In the genomic region with DNA sequence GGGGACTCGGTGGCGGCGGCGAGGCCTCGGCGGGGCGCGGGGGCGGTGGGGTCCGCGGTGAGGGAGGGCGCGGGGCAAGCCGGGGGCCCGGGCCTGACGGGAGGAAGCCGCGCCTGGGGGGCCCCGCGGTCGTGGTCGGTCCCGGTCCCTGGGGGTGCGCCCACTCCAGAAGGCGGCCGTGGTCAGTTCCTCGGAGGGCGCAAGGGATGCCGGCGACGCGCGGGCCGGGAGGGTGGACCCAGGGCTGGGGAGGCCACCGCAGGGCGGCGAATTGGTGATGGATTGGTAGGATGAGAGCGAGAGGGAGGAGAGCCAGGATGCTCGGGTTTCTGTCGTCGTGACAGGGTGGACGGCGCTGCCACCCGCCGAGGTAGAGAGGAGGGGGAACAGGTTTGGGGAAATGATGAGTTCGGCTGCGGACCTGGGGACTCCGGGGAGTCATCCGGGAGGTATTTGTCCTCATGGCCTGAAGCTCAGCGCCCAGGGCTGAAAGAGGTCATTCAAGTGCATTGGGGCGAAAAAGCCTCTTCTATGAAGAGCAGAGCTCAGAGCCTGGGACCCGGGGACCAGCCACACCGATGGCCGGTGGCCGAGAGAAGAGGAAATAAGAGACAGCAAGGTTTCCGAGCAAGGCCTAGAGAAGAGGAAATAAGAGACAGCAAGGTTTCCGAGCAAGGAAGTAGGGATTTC, we compare ENCODE assay signal across 8 cellular contexts. TPM values are rescaled to one million over a fixed set of nuclear protein-coding genes. Genes with fewer than 3 reads are reported as not detected.
DNase-seq lines count a peak whose midpoint lies in the region; ATAC-seq and TF ChIP-seq lines count a peak whose summit lies in the region.

No MANE protein-coding gene starts in this region.

- TF ChIP-seq CTCF in AG04450 (IDR thresholded peaks at IDR 0.05; ENCODE audit: low read depth, low read length) = no peak
- TF ChIP-seq CTCF in fibroblast of villous mesenchyme (IDR thresholded peaks at IDR 0.05; ENCODE audit: insufficient read depth, low read depth, low read length) = no peak
- TF ChIP-seq CTCF in neural cell (IDR thresholded peaks at IDR 0.05; ENCODE audit: poor library complexity, severe bottlenecking) = no peak
- no peak for TF ChIP-seq CTCF in transverse colon (IDR thresholded peaks at IDR 0.05)

- no peaks in the 10 kb centered on the region for H3K9me2 ChIP-seq in neural cell (ENCODE audit: insufficient read depth, low read length)

- H3K27ac ChIP-seq in AG04450 (ENCODE audit: low read depth, low read length) (peak overlapping the region; percentile 39), neural cell (ENCODE audit: low read length) (peak overlapping the region; percentile 47), transverse colon (peak overlapping the region; percentile 74 to 86 (median 84))

- WGBS in transverse colon (ENCODE audit: low coverage in 1 of 2), 2 donors = 0 to 1% methylated on average over 4 to 43 of the region's 57 CpGs

- in situ Hi-C loops in transverse colon (cut with MboI; ENCODE audit: low pct_ligation_motif_present in 1 of 4, low pct_unique_long_range_greater_than_20kb in 1 of 4, low sequenced_read_pairs in 3 of 4) = no loop called here

- peak overlapping the region; percentile 57 for H2AFZ ChIP-seq in neural cell (ENCODE audit: low read depth, low read length)

- DNase-seq in AG04450 (ENCODE audit: low read depth, low spot score) = no peak
- no peak for DNase-seq in NT2/D1 (ENCODE audit: low read depth, low spot score)
- peak; percentile 15 for DNase-seq in activated effector memory CD4-positive, alpha-beta T cell treated with Interleukin-2 at 50 U/mL for 16 hours
- peak; percentile 40 for DNase-seq in fibroblast of villous mesenchyme (ENCODE audit: low read depth)
- peak; percentile 28 for DNase-seq in transverse colon

- H3K9ac ChIP-seq in NT2/D1 (ENCODE audit: insufficient read length, low read depth) = peak overlapping the region; percentile 70
- peak overlapping the region; percentile 76 for H3K9ac ChIP-seq in neural cell (ENCODE audit: low read length)

- H3F3A ChIP-seq in neural cell (ENCODE audit: insufficient read depth, low read length, poor library complexity, severe bottlenecking) = no peaks in the 10 kb centered on the region

- H3K9me3 ChIP-seq in AG04450 (ENCODE audit: control insufficient read depth, insufficient read depth, low read length) = no peaks in the 10 kb centered on the region
- no peaks in the 10 kb centered on the region for H3K9me3 ChIP-seq in NT2/D1 (ENCODE audit: insufficient read depth, low read length)
- H3K9me3 ChIP-seq in neural cell (ENCODE audit: low read length) = no peaks in the 10 kb centered on the region
- no peaks in the 10 kb centered on the region for H3K9me3 ChIP-seq in transverse colon

- CTCF ChIA-PET in AG04450 (lab: Charles Lee) = interaction anchor here (0.6 kb wide), 1 partner anchor 65 kb away, joined by 4 read pairs; no protein-coding TSS in a partner anchor

- H4K20me1 ChIP-seq in neural cell (ENCODE audit: insufficient read depth) = no peaks in the 10 kb centered on the region

- ATAC-seq in GM18858 (IDR thresholded peaks at IDR 0.05; ENCODE audit: unreplicated experiment) = peak; percentile 17
- ATAC-seq in HG03045 (IDR thresholded peaks at IDR 0.05; ENCODE audit: unreplicated experiment) = peak; percentile 41

- no peak for TF ChIP-seq RAD21 in neural cell (conservative IDR thresholded peaks at IDR 0.05)

- no peak for TF ChIP-seq POLR2A in transverse colon (IDR thresholded peaks at IDR 0.05)

- peak overlapping the region; percentile 45 for H3K4me2 ChIP-seq in neural cell (ENCODE audit: low read length)

- peaks cover 5% of the 10 kb centered on the region for H3K79me2 ChIP-seq in neural cell (replicated peaks; ENCODE audit: insufficient read depth, low read length)

- H3K27me3 ChIP-seq in AG04450 (ENCODE audit: control insufficient read depth, insufficient read depth, low read length) = no peaks in the 10 kb centered on the region
- peaks cover 12% of the 10 kb centered on the region for H3K27me3 ChIP-seq in NT2/D1 (ENCODE audit: insufficient read depth, insufficient read length)
- no peaks in the 10 kb centered on the region for H3K27me3 ChIP-seq in neural cell (ENCODE audit: insufficient read depth, low read depth, low read length)
- no peaks in the 10 kb centered on the region for H3K27me3 ChIP-seq in transverse colon

- peak overlapping the region; percentile 90 for H3K4me3 ChIP-seq in AG04450 (ENCODE audit: low read depth, low read length)
- peak overlapping the region; percentile 63 for H3K4me3 ChIP-seq in NT2/D1 (ENCODE audit: insufficient read length, low read depth)
- peak overlapping the region; percentile 76 for H3K4me3 ChIP-seq in fibroblast of villous mesenchyme (ENCODE audit: low read depth, low read length)
- peak overlapping the region; percentile 95 for H3K4me3 ChIP-seq in neural cell (ENCODE audit: low read length)
- peak overlapping the region; percentile 64 to 94 (median 74) for H3K4me3 ChIP-seq in transverse colon

- intact Hi-C loops in transverse colon (cut with DNase I; ENCODE audit: low total_unique reads) = no loop called here

- H3K36me3 ChIP-seq in NT2/D1 (ENCODE audit: insufficient read depth, insufficient read length, low read length) = peaks cover 18% of the 10 kb centered on the region
- peaks cover 8% of the 10 kb centered on the region for H3K36me3 ChIP-seq in neural cell (ENCODE audit: insufficient read depth, low read length)
- H3K36me3 ChIP-seq in transverse colon = peaks cover 0 to 5% (median 1%) of the 10 kb centered on the region in 4 donors

- H3K4me1 ChIP-seq in NT2/D1 (ENCODE audit: insufficient read depth, insufficient read length) (peaks cover 7% of the 10 kb centered on the region), transverse colon (peaks cover 3 to 19% (median 12%) of the 10 kb centered on the region in 4 donors)

- POLR2A ChIA-PET in AG04450 (lab: Yijun Ruan, JAX) = interaction anchor here (2.2 kb wide), 1 partner anchor 31 kb away, joined by 13 read pairs; the partner anchor contains the start of gene DNAJC25

- TF ChIP-seq EP300 in neural cell (conservative IDR thresholded peaks at IDR 0.05; ENCODE audit: poor library complexity, severe bottlenecking) (no peak), transverse colon (IDR thresholded peaks at IDR 0.05; ENCODE audit: low read depth) (no peak)

TF ChIP-seq in neural cell, 6 proteins besides CTCF, POLR2A, EP300 and RAD21:
- TF ChIP-seq, protein P1, sequence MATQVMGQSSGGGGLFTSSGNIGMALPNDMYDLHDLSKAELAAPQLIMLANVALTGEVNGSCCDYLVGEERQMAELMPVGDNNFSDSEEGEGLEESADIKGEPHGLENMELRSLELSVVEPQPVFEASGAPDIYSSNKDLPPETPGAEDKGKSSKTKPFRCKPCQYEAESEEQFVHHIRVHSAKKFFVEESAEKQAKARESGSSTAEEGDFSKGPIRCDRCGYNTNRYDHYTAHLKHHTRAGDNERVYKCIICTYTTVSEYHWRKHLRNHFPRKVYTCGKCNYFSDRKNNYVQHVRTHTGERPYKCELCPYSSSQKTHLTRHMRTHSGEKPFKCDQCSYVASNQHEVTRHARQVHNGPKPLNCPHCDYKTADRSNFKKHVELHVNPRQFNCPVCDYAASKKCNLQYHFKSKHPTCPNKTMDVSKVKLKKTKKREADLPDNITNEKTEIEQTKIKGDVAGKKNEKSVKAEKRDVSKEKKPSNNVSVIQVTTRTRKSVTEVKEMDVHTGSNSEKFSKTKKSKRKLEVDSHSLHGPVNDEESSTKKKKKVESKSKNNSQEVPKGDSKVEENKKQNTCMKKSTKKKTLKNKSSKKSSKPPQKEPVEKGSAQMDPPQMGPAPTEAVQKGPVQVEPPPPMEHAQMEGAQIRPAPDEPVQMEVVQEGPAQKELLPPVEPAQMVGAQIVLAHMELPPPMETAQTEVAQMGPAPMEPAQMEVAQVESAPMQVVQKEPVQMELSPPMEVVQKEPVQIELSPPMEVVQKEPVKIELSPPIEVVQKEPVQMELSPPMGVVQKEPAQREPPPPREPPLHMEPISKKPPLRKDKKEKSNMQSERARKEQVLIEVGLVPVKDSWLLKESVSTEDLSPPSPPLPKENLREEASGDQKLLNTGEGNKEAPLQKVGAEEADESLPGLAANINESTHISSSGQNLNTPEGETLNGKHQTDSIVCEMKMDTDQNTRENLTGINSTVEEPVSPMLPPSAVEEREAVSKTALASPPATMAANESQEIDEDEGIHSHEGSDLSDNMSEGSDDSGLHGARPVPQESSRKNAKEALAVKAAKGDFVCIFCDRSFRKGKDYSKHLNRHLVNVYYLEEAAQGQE (IDR thresholded peaks at IDR 0.05; ENCODE audit: borderline replicate concordance) = no peak
TF ChIP-seq in neural cell: peak in this region for 0.

RNA-seq across cellular contexts. Expression of gene GNG10, which starts 0.5 kb away (rescaled TPM):
- polyA plus RNA-seq in AG04450 (2011; rRNA removed) = 87.6 and 108 TPM in 2 replicates
- polyA minus RNA-seq in AG04450 (2011; rRNA and poly(A)+ RNA removed) = 12.3 and 13.1 TPM in 2 replicates
- 82.8 and 108 TPM in 2 replicates for total RNA-seq in fibroblast of villous mesenchyme
- 66.1 and 69.6 TPM in 2 replicates for polyA plus RNA-seq in neural cell
- 20.9 and 25.4 TPM in 2 replicates for polyA minus RNA-seq in neural cell
- 10 to 100 TPM in 3 of 4 donors, 1 to 10 TPM in 1; 3.7 to 48.7 (median 30.0) TPM for total RNA-seq in transverse colon

RNA-seq across cellular contexts. Expression of gene DNAJC25, which starts 30.8 kb away (rescaled TPM):
- polyA plus RNA-seq in AG04450 (2011; rRNA removed) = 9.6 and 14.1 TPM in 2 replicates
- 2.1 and 3.5 TPM in 2 replicates for polyA minus RNA-seq in AG04450 (2011; rRNA and poly(A)+ RNA removed)
- 7.1 and 9.9 TPM in 2 replicates for total RNA-seq in fibroblast of villous mesenchyme
- polyA plus RNA-seq in neural cell = 16.8 and 20.0 TPM in 2 replicates
- 6.8 and 10.8 TPM in 2 replicates for polyA minus RNA-seq in neural cell
- total RNA-seq in transverse colon = 10 to 100 TPM; 10.1 to 19.4 (median 15.3) TPM

Comparison
In these comparisons a context has a peak if more than half of its experiments do, and no peak if none do; other contexts are left out.
1. DNase-seq: peak in activated effector memory CD4-positive, alpha-beta T cell treated with Interleukin-2 at 50 U/mL for 16 hours (single experiment), fibroblast of villous mesenchyme (single experiment) and transverse colon (single experiment); none in AG04450 (single experiment) and NT2/D1 (single experiment).
2. Peak in every context shown above with its lines, with median percentiles within 50 percentile points of each other: H3K27ac ChIP-seq and H3K4me3 ChIP-seq.